ENCODE assay signal across 13 cellular contexts in genomic region chr14:100537701-100538565, GRCh38. TPM values are rescaled to one million over a fixed set of nuclear protein-coding genes. Genes with fewer than 3 reads are reported as not detected.
DNase-seq lines count a peak whose midpoint lies in the region; ATAC-seq and TF ChIP-seq lines count a peak whose summit lies in the region.
"Had no signal": no experiment of that assay in that cellular context is flagged by ENCODE, and none has a peak within 500 bp of the region (broad histone marks: within the 10 kb centered on the region; RNA-seq: fewer than 3 reads in every experiment).

No MANE protein-coding gene starts in this region.

- H3K79me2 ChIP-seq in GM23248 (ENCODE audit: insufficient read depth): no peaks in the 10 kb centered on the region

- DNase-seq in stimulated activated CD4-positive, alpha-beta T cell treated with anti-CD3 and anti-CD28 coated beads, Interleukin-15, amount 100 ng/mL, for 24 hours: peak; percentile 1
- no peak for DNase-seq in stimulated activated CD4-positive, alpha-beta T cell treated with anti-CD3 and anti-CD28 coated beads, Interleukin-2, amount 100 ng/mL, for 24 hours
- DNase-seq in heart left ventricle: peak; percentile 3 to 49 (median 21)
- DNase-seq in nucleus accumbens (lab: John Stamatoyannopoulos, UW): peak in 52 of 56 donors; percentile 19 to 85 (median 69)
- DNase-seq in aorta: peak; percentile 34 to 68
- DNase-seq in GM23248: no peak
- no peak for DNase-seq in DMS53 treated with DMSO at 0.1 percent for 48 hours (lab: John Stamatoyannopoulos, UW; ENCODE audit: unreplicated experiment)
- DNase-seq: activated CD4-positive, alpha-beta T cell treated with anti-CD3 and anti-CD28 coated beads, Interleukin-2, amount 10 ng/mL, durations not matched to agents 24 days and 14 days; NCI-H1048; NCI-H748 treated with DMSO at 0.1 percent for 48 hours had no signal

- TF ChIP-seq POLR2A in heart left ventricle (IDR thresholded peaks at IDR 0.05): no peak

- H2AFZ ChIP-seq in GM23248: no peak overlapping the region

- H3K9me2 ChIP-seq in GM23248 (ENCODE audit: insufficient read depth): no peaks in the 10 kb centered on the region

- H3K27me3 ChIP-seq in heart left ventricle (no peaks in the 10 kb centered on the region), aorta (ENCODE audit: control insufficient read depth in 1 of 2, insufficient read depth in 2 of 2, low read length in 1 of 2) (no peaks in the 10 kb centered on the region), GM23248 (replicated peaks; ENCODE audit: insufficient read depth) (no peaks in the 10 kb centered on the region)
- H3K27me3 ChIP-seq: BLaER1 had no signal

- no peaks in the 10 kb centered on the region for H3F3A ChIP-seq in GM23248 (ENCODE audit: insufficient read depth)

- H3K4me1 ChIP-seq in heart left ventricle (peaks cover 0 to 16% (median 0%) of the 10 kb centered on the region in 12 donors), aorta (ENCODE audit: control insufficient read depth in 1 of 2, insufficient read depth in 2 of 2, low read length in 2 of 2) (no peaks in the 10 kb centered on the region), GM23248 (ENCODE audit: insufficient read depth) (peaks cover 8% of the 10 kb centered on the region; the same call in 1 of the 2 replicates)

- no peak overlapping the region for H3K4me2 ChIP-seq in GM23248 (ENCODE audit: unreplicated experiment)

- H3K9me3 ChIP-seq in heart left ventricle: no peaks in the 10 kb centered on the region
- no peaks in the 10 kb centered on the region for H3K9me3 ChIP-seq in aorta (ENCODE audit: control insufficient read depth, low read length)
- no peaks in the 10 kb centered on the region for H3K9me3 ChIP-seq in GM23248 (ENCODE audit: low read depth)
- H3K9me3 ChIP-seq: BLaER1 had no signal

- no peaks in the 10 kb centered on the region for H4K20me1 ChIP-seq in GM23248 (ENCODE audit: insufficient read depth)
- H4K20me1 ChIP-seq: BLaER1 had no signal

- H3K4me3 ChIP-seq in heart left ventricle (no peak overlapping the region), aorta (ENCODE audit: low read length in 2 of 2) (no peak overlapping the region), GM23248 (no peak overlapping the region)
- H3K4me3 ChIP-seq: BLaER1 had no signal

- no peak for ATAC-seq in heart left ventricle
- ATAC-seq in aorta (ENCODE audit: low FRiP score): no peak
- no peak for ATAC-seq in GM21723 (IDR thresholded peaks at IDR 0.05; ENCODE audit: unreplicated experiment)

- TF ChIP-seq CTCF in heart left ventricle (IDR thresholded peaks at IDR 0.05): no peak

- H3K27ac ChIP-seq in heart left ventricle (peak overlapping the region in 1 of 12 donors; percentile 16), aorta (ENCODE audit: low read depth in 1 of 2, low read length in 2 of 2) (no peak overlapping the region), GM23248 (no peak overlapping the region)
- H3K27ac ChIP-seq: BLaER1 had no signal

- intact Hi-C loops in heart left ventricle (cut with DNase I): loop anchor here in 1 of 10 donors (10.0 kb wide), 1 partner anchor 107 kb away; no protein-coding TSS in a partner anchor
- intact Hi-C loops in aorta (cut with DNase I): no loop called here

- no peaks in the 10 kb centered on the region for H3K36me3 ChIP-seq in heart left ventricle
- H3K36me3 ChIP-seq in aorta (ENCODE audit: control insufficient read depth in 1 of 2, insufficient read depth in 2 of 2, low read length in 1 of 2): no peaks in the 10 kb centered on the region
- no peaks in the 10 kb centered on the region for H3K36me3 ChIP-seq in GM23248 (ENCODE audit: low read depth)
- H3K36me3 ChIP-seq: BLaER1 had no signal

- 88 to 93% (median 93%) methylated on average over 24 to 68 of the region's 68 CpGs for WGBS in heart left ventricle, 4 donors
- WGBS in aorta, 2 donors: 94 to 95% methylated on average over 68 of the region's 68 CpGs
- 89 to 95% methylated on average over 50 to 55 of the region's 68 CpGs for WGBS in GM23248 (ENCODE audit: low coverage in 1 of 2, low lambda C conversion rate in 2 of 2, missing lambda C conversion rate in 2 of 2), 2 experiments

- no peak overlapping the region for H3K9ac ChIP-seq in GM23248
- H3K9ac ChIP-seq: BLaER1 had no signal

- in situ Hi-C loops in GM23248 (cut with MboI): no loop called here

RNA-seq across cellular contexts. Expression of gene BEGAIN, which starts 49.3 kb away (rescaled TPM):
- total RNA-seq in heart left ventricle (1 to 10 TPM in 5 of 9 donors, under 1 TPM in 4; 0.14 to 2.8 (median 1.9) TPM), aorta (1 to 10 TPM; 1.6 to 2.6 TPM)
- polyA plus RNA-seq in heart left ventricle (under 1 TPM; 0.24 to 0.46 TPM), aorta (under 1 TPM; 0.28 to 0.38 TPM), GM23248 (2016; fragmentation: Nextera tagmentation; extraction: Ambion mirVana) (0.60 and 0.65 TPM in 2 replicates)
- 0.11 and 1.4 TPM in 2 replicates for total RNA-seq in GM23248 (2014; rRNA removed; shearing (Covaris generic))
- total RNA-seq: natural killer cell treated with Interleukin-12 subunit alpha and Interleukin-12 subunit beta and Interleukin-15 and Interleukin-18, amount 100 ng/mL, for 72 hours had no signal

Comparison
In these comparisons a context has a peak if more than half of its experiments do, and no peak if none do; other contexts are left out.
1. DNase-seq: peak in stimulated activated CD4-positive, alpha-beta T cell treated with anti-CD3 and anti-CD28 coated beads, Interleukin-15, amount 100 ng/mL, for 24 hours (single experiment), heart left ventricle (5 of 5), nucleus accumbens (52 of 56) and aorta (2 of 2); none in stimulated activated CD4-positive, alpha-beta T cell treated with anti-CD3 and anti-CD28 coated beads, Interleukin-2, amount 100 ng/mL, for 24 hours (0 of 2), GM23248 (single experiment) and DMS53 treated with DMSO at 0.1 percent for 48 hours (single experiment).